ENCODE assay signal across 8 cellular contexts in genomic region chr10:132961864-132962622, GRCh38. TPM values are rescaled to one million over a fixed set of nuclear protein-coding genes. Genes with fewer than 3 reads are reported as not detected.
DNase-seq lines count a peak whose midpoint lies in the region; ATAC-seq and TF ChIP-seq lines count a peak whose summit lies in the region.

No MANE protein-coding gene starts in this region.

- ATAC-seq in GM19025 (IDR thresholded peaks at IDR 0.05; ENCODE audit: low read depth, unreplicated experiment) = peak; percentile 64

- H3K4me3 ChIP-seq in ACC112 (ENCODE audit: low read depth, low read length) (peak overlapping the region; percentile 99), liver (ENCODE audit: low read depth in 1 of 3, low read length in 3 of 3) (peak overlapping the region; percentile 69 to 70 (median 70))

- peaks cover 7% of the 10 kb centered on the region for H3K4me1 ChIP-seq in ACC112 (ENCODE audit: control insufficient read depth, insufficient read depth, low read length, unreplicated experiment)
- H3K4me1 ChIP-seq in liver (ENCODE audit: control insufficient read depth in 4 of 4, insufficient read depth in 4 of 4, low read length in 3 of 4) = peaks cover 0 to 12% (median 8%) of the 10 kb centered on the region in 4 donors

- TF ChIP-seq CTCF in liver (IDR thresholded peaks at IDR 0.05; ENCODE audit: low read depth, low read length, missing input control) = no peak

- no peaks in the 10 kb centered on the region for H3K79me2 ChIP-seq in ACC112 (ENCODE audit: control insufficient read depth, insufficient read depth, low read length, unreplicated experiment)

- H3K27me3 ChIP-seq in ACC112 (ENCODE audit: insufficient read depth, low read length) (peaks cover 10% of the 10 kb centered on the region), liver (ENCODE audit: control insufficient read depth in 4 of 4, insufficient read depth in 4 of 4, low read length in 3 of 4) (peaks cover 0 to 4% (median 0%) of the 10 kb centered on the region in 4 donors)

- DNase-seq in HK-2 (ENCODE audit: unreplicated experiment) (peak; percentile 38), dermis microvascular lymphatic vessel endothelial cell (ENCODE audit: low read depth in 2 of 2) (peak; percentile 41 to 62), NCI-H510A treated with DMSO at 0.1 percent for 48 hours (lab: John Stamatoyannopoulos, UW) (no peak)
- DNase-seq in activated CD4-positive, alpha-beta T cell treated with anti-CD3 and anti-CD28 coated beads for 48 hours = peak; percentile 87
- DNase-seq in stimulated activated CD4-positive, alpha-beta T cell treated with anti-CD3 and anti-CD28 coated beads, Interleukin-2, amount 100 ng/mL, for 4 hours (ENCODE audit: low read depth) = peak; percentile 49

- 10% methylated on average over 37 of the region's 37 CpGs for WGBS in liver

- H2AFZ ChIP-seq in ACC112 (ENCODE audit: low read length, unreplicated experiment) = peak overlapping the region; percentile 95

- peak overlapping the region in 1 of 2 donors; percentile 3 for H3K9ac ChIP-seq in liver (ENCODE audit: low read depth in 1 of 2, low read length in 2 of 2)

- no peaks in the 10 kb centered on the region for H3K9me3 ChIP-seq in liver (ENCODE audit: control insufficient read depth in 4 of 4, low read length in 3 of 4)

- H3K27ac ChIP-seq in ACC112 (ENCODE audit: low read depth, low read length) (no peak overlapping the region), liver (ENCODE audit: low read depth in 1 of 2, low read length in 2 of 2) (no peak overlapping the region)

- TF ChIP-seq RAD21 in liver (IDR thresholded peaks at IDR 0.05) = no peak

- H3K36me3 ChIP-seq in ACC112 (ENCODE audit: insufficient read depth, low read length) (no peaks in the 10 kb centered on the region), liver (ENCODE audit: control insufficient read depth in 4 of 4, insufficient read depth in 3 of 4, low read depth in 1 of 4, low read length in 3 of 4) (no peaks in the 10 kb centered on the region)

TF ChIP-seq in liver, 16 proteins besides CTCF, POLR2A, EP300 and RAD21:
- TF ChIP-seq HNF4A (conservative IDR thresholded peaks at IDR 0.05) (peak in 1 of 2 donors; percentile 12), FOXA2 (IDR thresholded peaks at IDR 0.05) (no peak), FOXA1 (IDR thresholded peaks at IDR 0.05) (no peak)

RNA-seq across cellular contexts. Expression of gene CFAP46, which starts 19.7 kb away (rescaled TPM):
- 0.76 and 1.2 TPM in 2 replicates for total RNA-seq in dermis microvascular lymphatic vessel endothelial cell
- under 1 TPM; 0.33 to 0.59 TPM for total RNA-seq in liver
- polyA plus RNA-seq in liver = under 1 TPM; 0.36 to 0.47 TPM
